Comparison of ENCODE assay signal across 10 cellular contexts in genomic region chr14:64706552-64707193, GRCh38. TPM values are rescaled to one million over a fixed set of nuclear protein-coding genes. Genes with fewer than 3 reads are reported as not detected.
DNase-seq lines count a peak whose midpoint lies in the region; ATAC-seq and TF ChIP-seq lines count a peak whose summit lies in the region.
"Had no signal": no experiment of that assay in that cellular context is flagged by ENCODE, and none has a peak within 500 bp of the region (broad histone marks: within the 10 kb centered on the region; RNA-seq: fewer than 3 reads in every experiment).

No MANE protein-coding gene starts in this region.

- no peaks in the 10 kb centered on the region for H3K36me3 Mint-ChIP-seq in progenitor cell of endocrine pancreas (ENCODE audit: insufficient read depth)

- TF ChIP-seq CTCF in ascending aorta (IDR thresholded peaks at IDR 0.05) (no peak), progenitor cell of endocrine pancreas (IDR thresholded peaks at IDR 0.05; ENCODE audit: unreplicated experiment) (no peak)

- H3K4me3 Mint-ChIP-seq in progenitor cell of endocrine pancreas (ENCODE audit: low read depth), result peak overlapping the region; percentile 84

- H3K9ac ChIP-seq in iPS-18a (ENCODE audit: low read length), result no peak overlapping the region

- H3K27ac ChIP-seq in ascending aorta (peak overlapping the region; percentile 88 to 95), iPS-18a (ENCODE audit: low read length) (no peak overlapping the region)

- H3K27me3 Mint-ChIP-seq in progenitor cell of endocrine pancreas, result peaks cover 9% of the 10 kb centered on the region

- H3K36me3 ChIP-seq in ascending aorta, result no peaks in the 10 kb centered on the region
- no peaks in the 10 kb centered on the region for H3K36me3 ChIP-seq in iPS-18a (ENCODE audit: control insufficient read depth, low read depth, low read length)

- H3K4me3 ChIP-seq in ascending aorta (peak overlapping the region; percentile 11 to 74), iPS-18a (ENCODE audit: low read length) (peak overlapping the region; percentile 71)

- intact Hi-C loops in ascending aorta (cut with DNase I), result loop anchor here (5.0 kb wide), 2 partner anchors 34 to 41 kb away; no protein-coding TSS in a partner anchor

- no peaks in the 10 kb centered on the region for H3K9me3 Mint-ChIP-seq in progenitor cell of endocrine pancreas (ENCODE audit: low read depth)

- DNase-seq in ELF-1 (ENCODE audit: low read depth, low spot score) (peak; percentile 96), ascending aorta (ENCODE audit: low spot score in 2 of 2) (peak in 1 of 2 donors; percentile 63), progenitor cell of endocrine pancreas (ENCODE audit: low spot score, unreplicated experiment) (no peak), NCI-H226 (no peak), NCI-H510A (lab: John Stamatoyannopoulos, UW) (no peak)
- DNase-seq: cerebellar nuclear complex, EL had no signal

- peak overlapping the region; percentile 85 for H3K27ac Mint-ChIP-seq in progenitor cell of endocrine pancreas

- peaks cover 13 to 50% of the 10 kb centered on the region in 2 donors for H3K4me1 ChIP-seq in ascending aorta
- H3K4me1 ChIP-seq in iPS-18a (ENCODE audit: control insufficient read depth, low read depth, low read length), result peaks cover 54% of the 10 kb centered on the region

- peaks cover 56% of the 10 kb centered on the region for H3K4me1 Mint-ChIP-seq in progenitor cell of endocrine pancreas (ENCODE audit: low read depth)

- H3K27me3 ChIP-seq in ascending aorta (no peaks in the 10 kb centered on the region), iPS-18a (ENCODE audit: control insufficient read depth, insufficient read depth, low read length) (peaks cover 11% of the 10 kb centered on the region)

- H3K9me3 ChIP-seq in ascending aorta (no peaks in the 10 kb centered on the region), iPS-18a (ENCODE audit: control insufficient read depth, low read depth, low read length) (no peaks in the 10 kb centered on the region)

- ATAC-seq in GM18868 (IDR thresholded peaks at IDR 0.05; ENCODE audit: unreplicated experiment), result no peak
- ATAC-seq in HG02571 (IDR thresholded peaks at IDR 0.05; ENCODE audit: unreplicated experiment), result no peak

RNA-seq across cellular contexts. Expression of gene PLEKHG3, which starts 2.4 kb away (rescaled TPM):
- 134 TPM for total RNA-seq in ascending aorta
- 76.0 and 81.0 TPM in 2 replicates for total RNA-seq in progenitor cell of endocrine pancreas
